8 cellular contexts compared by ENCODE assay signal in the genomic region with DNA sequence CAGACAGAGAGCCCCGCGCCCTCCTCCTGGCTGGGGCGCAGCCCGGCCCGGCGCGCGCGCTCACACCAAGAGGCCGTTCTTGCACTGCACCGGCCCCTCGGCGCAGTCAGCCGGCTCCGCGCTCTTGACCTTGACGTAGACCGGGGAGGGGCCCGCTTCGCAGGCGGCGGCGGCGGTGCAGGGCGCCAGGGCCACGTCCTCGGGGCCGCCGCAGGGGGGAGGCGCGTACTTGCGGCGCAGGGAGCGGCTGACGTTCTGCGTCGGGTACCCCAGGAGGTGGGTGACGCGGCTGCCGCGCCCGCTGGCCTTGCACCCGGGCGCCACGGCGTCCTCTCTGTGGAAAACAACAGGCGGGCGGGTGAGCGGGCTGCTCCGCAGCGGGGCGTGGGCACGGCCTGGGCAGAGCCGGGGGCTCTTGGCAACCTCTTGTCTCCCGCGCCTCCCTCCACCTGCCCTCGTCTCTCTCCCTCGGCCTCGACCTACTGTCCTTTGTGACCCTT. TPM values are rescaled to one million over a fixed set of nuclear protein-coding genes. Genes with fewer than 3 reads are reported as not detected.
DNase-seq lines count a peak whose midpoint lies in the region; ATAC-seq and TF ChIP-seq lines count a peak whose summit lies in the region.

No MANE protein-coding gene starts in this region.

- H3K36me3 ChIP-seq in BLaER1 = no peaks in the 10 kb centered on the region
- H3K36me3 ChIP-seq in SJSA1 = no peaks in the 10 kb centered on the region

- no peaks in the 10 kb centered on the region for H3K4me1 ChIP-seq in BLaER1
- H3K4me1 ChIP-seq in SJSA1 (replicated peaks) = peaks cover 25% of the 10 kb centered on the region
- peaks cover 15% of the 10 kb centered on the region for H3K4me1 ChIP-seq in foreskin keratinocyte

- H3K4me2 ChIP-seq in BLaER1 = peak overlapping the region; percentile 81

- H3K4me3 ChIP-seq in BLaER1 (peak overlapping the region; percentile 65), SJSA1 (peak overlapping the region; percentile 53)

- peaks cover 11% of the 10 kb centered on the region for H3K4me1 Mint-ChIP-seq in neural crest cell
- peaks cover 12% of the 10 kb centered on the region for H3K4me1 Mint-ChIP-seq in stimulated activated naive CD8-positive, alpha-beta T cell treated with anti-CD3 and anti-CD28 coated beads, Interleukin-15, Interleukin-2, amounts not matched to agents 100 ng/mL and 50 ng/mL, for 24 hours (ENCODE audit: low read depth)

- H3K27me3 ChIP-seq in BLaER1 (peaks cover 38% of the 10 kb centered on the region), SJSA1 (replicated peaks) (no peaks in the 10 kb centered on the region), foreskin keratinocyte (no peaks in the 10 kb centered on the region)

- peak overlapping the region; percentile 55; the same call in 1 of the 2 replicates for H3K9ac ChIP-seq in BLaER1

- H3K4me3 Mint-ChIP-seq in neural crest cell = peak overlapping the region; percentile 54
- peak overlapping the region; percentile 82 for H3K4me3 Mint-ChIP-seq in stimulated activated naive CD8-positive, alpha-beta T cell treated with anti-CD3 and anti-CD28 coated beads, Interleukin-15, Interleukin-2, amounts not matched to agents 100 ng/mL and 50 ng/mL, for 24 hours

- no peaks in the 10 kb centered on the region for H3K36me3 Mint-ChIP-seq in neural crest cell (ENCODE audit: low read depth)
- H3K36me3 Mint-ChIP-seq in stimulated activated naive CD8-positive, alpha-beta T cell treated with anti-CD3 and anti-CD28 coated beads, Interleukin-15, Interleukin-2, amounts not matched to agents 100 ng/mL and 50 ng/mL, for 24 hours (ENCODE audit: low read depth) = no peaks in the 10 kb centered on the region

- H4K20me1 ChIP-seq in BLaER1 = no peaks in the 10 kb centered on the region

- ATAC-seq in GM19452 (IDR thresholded peaks at IDR 0.05; ENCODE audit: unreplicated experiment) = peak; percentile 85
- ATAC-seq in foreskin keratinocyte = peak; percentile 79

- H3K9me3 ChIP-seq in BLaER1 (no peaks in the 10 kb centered on the region), SJSA1 (replicated peaks) (no peaks in the 10 kb centered on the region)

- TF ChIP-seq CTCF in foreskin keratinocyte (conservative IDR thresholded peaks at IDR 0.05) (no peak), neural crest cell (conservative IDR thresholded peaks at IDR 0.05) (peak; percentile 24)

- DNase-seq in HT-29 (ENCODE audit: low spot score) (peak; percentile 53), SJSA1 (ENCODE audit: low read depth in 1 of 2, low spot score in 2 of 2) (peak; percentile 81 to 85), foreskin keratinocyte (no peak), neural crest cell (ENCODE audit: low read depth, low spot score) (peak; percentile 46)
- peak; percentile 77 for DNase-seq in activated naive CD4-positive, alpha-beta T cell treated with Interleukin-2 at 50 U/mL for 16 hours

- no peaks in the 10 kb centered on the region for H3K9me3 Mint-ChIP-seq in neural crest cell
- no peaks in the 10 kb centered on the region for H3K9me3 Mint-ChIP-seq in stimulated activated naive CD8-positive, alpha-beta T cell treated with anti-CD3 and anti-CD28 coated beads, Interleukin-15, Interleukin-2, amounts not matched to agents 100 ng/mL and 50 ng/mL, for 24 hours

- H3K27ac Mint-ChIP-seq in neural crest cell (ENCODE audit: unreplicated experiment) = no peak overlapping the region
- peak overlapping the region; percentile 64 for H3K27ac Mint-ChIP-seq in stimulated activated naive CD8-positive, alpha-beta T cell treated with anti-CD3 and anti-CD28 coated beads, Interleukin-15, Interleukin-2, amounts not matched to agents 100 ng/mL and 50 ng/mL, for 24 hours

- H3K27me3 Mint-ChIP-seq in neural crest cell (ENCODE audit: low read depth) = peaks cover 88% of the 10 kb centered on the region
- H3K27me3 Mint-ChIP-seq in stimulated activated naive CD8-positive, alpha-beta T cell treated with anti-CD3 and anti-CD28 coated beads, Interleukin-15, Interleukin-2, amounts not matched to agents 100 ng/mL and 50 ng/mL, for 24 hours = no peaks in the 10 kb centered on the region

- H3K27ac ChIP-seq in BLaER1 = no peak overlapping the region
- peak overlapping the region; percentile 68 for H3K27ac ChIP-seq in SJSA1
- peak overlapping the region; percentile 26 for H3K27ac ChIP-seq in foreskin keratinocyte

RNA-seq across cellular contexts. Expression of a gene that starts 7.7 kb away (rescaled TPM):
- 0.13 and 0.44 TPM in 2 replicates for total RNA-seq in HT-29 (2014; rRNA removed; shearing (Covaris generic))
- total RNA-seq in SJSA1 (2014; rRNA removed; shearing (Covaris generic)) = not detected in 2 replicates
- 0.07 and 0.14 TPM in 2 replicates for total RNA-seq in foreskin keratinocyte
- 0.11 and 0.18 TPM in 2 replicates for polyA plus RNA-seq in foreskin keratinocyte
- not detected in 2 replicates for total RNA-seq in neural crest cell

RNA-seq across cellular contexts. Expression of a gene that starts 28.1 kb away (rescaled TPM):
- not detected in 2 replicates for total RNA-seq in HT-29 (2014; rRNA removed; shearing (Covaris generic))
- not detected in 2 replicates for total RNA-seq in SJSA1 (2014; rRNA removed; shearing (Covaris generic))
- total RNA-seq in foreskin keratinocyte (not detected in 2 replicates), neural crest cell (not detected in 2 replicates)
- polyA plus RNA-seq in foreskin keratinocyte = not detected in 2 replicates

RNA-seq across cellular contexts. Expression of a gene that starts 45.2 kb away (rescaled TPM):
- 0.76 TPM in 1 of 2 replicates, not detected in the other for total RNA-seq in HT-29 (2014; rRNA removed; shearing (Covaris generic))
- total RNA-seq in SJSA1 (2014; rRNA removed; shearing (Covaris generic)) = 0.61 TPM in 1 of 2 replicates, not detected in the other
- total RNA-seq in foreskin keratinocyte = 1.0 and 1.3 TPM in 2 replicates
- 1.1 and 1.3 TPM in 2 replicates for polyA plus RNA-seq in foreskin keratinocyte
- not detected in 2 replicates for total RNA-seq in neural crest cell

RNA-seq across cellular contexts. Expression of a gene that starts 52.6 kb away (rescaled TPM):
- total RNA-seq in HT-29 (2014; rRNA removed; shearing (Covaris generic)) = not detected in 2 replicates
- not detected in 2 replicates for total RNA-seq in SJSA1 (2014; rRNA removed; shearing (Covaris generic))
- total RNA-seq in foreskin keratinocyte (not detected in 2 replicates), neural crest cell (not detected in 2 replicates)
- polyA plus RNA-seq in foreskin keratinocyte = not detected in 2 replicates

Comparison
In these comparisons a context has a peak if more than half of its experiments do, and no peak if none do; other contexts are left out.
1. DNase-seq: peak in HT-29 (single experiment), SJSA1 (2 of 2), activated naive CD4-positive, alpha-beta T cell treated with Interleukin-2 at 50 U/mL for 16 hours (single experiment) and neural crest cell (single experiment); none in foreskin keratinocyte (0 of 2).